Comparison of ENCODE assay signal across 19 cellular contexts in genomic region chr6:95521181-95521580, GRCh38. TPM values are rescaled to one million over a fixed set of nuclear protein-coding genes. Genes with fewer than 3 reads are reported as not detected.
DNase-seq lines count a peak whose midpoint lies in the region; ATAC-seq, FAIRE-seq and TF ChIP-seq lines count a peak whose summit lies in the region.
"Had no signal": no experiment of that assay in that cellular context is flagged by ENCODE, and none has a peak within 500 bp of the region (broad histone marks: within the 10 kb centered on the region; RNA-seq: fewer than 3 reads in every experiment).

No MANE protein-coding gene starts in this region.

- H2AK5ac ChIP-seq in H9 (ENCODE audit: insufficient read length, low read length) = no peak overlapping the region

- FAIRE-seq in K562 (lab: Jason Lieb, UNC) = no peak
- FAIRE-seq: D721Med, G401.6, GM12891, GM19239, H54, HTR-8/SVneo had no signal

- H3K79me2 ChIP-seq in H9 (ENCODE audit: insufficient read depth, low read length) = no peaks in the 10 kb centered on the region
- peaks cover 6% of the 10 kb centered on the region; the same call in 2 of the 3 replicates for H3K79me2 ChIP-seq in K562 (ENCODE audit: control insufficient read depth, insufficient read depth, low read length)
- no peaks in the 10 kb centered on the region for H3K79me2 ChIP-seq in neural progenitor cell (ENCODE audit: low read depth)

- TF ChIP-seq RAD21 in K562 (CRISPR knock-in tag; conservative IDR thresholded peaks at IDR 0.05 in 1 of 2, IDR thresholded peaks at IDR 0.05 in 1 of 2) = no peak

- H3K4me1 Mint-ChIP-seq in CD8-positive, alpha-beta T cell (ENCODE audit: low read depth) = no peaks in the 10 kb centered on the region
- H3K4me1 Mint-ChIP-seq in H9 = peaks cover 30 to 34% of the 10 kb centered on the region in 2 experiments
- H3K4me1 Mint-ChIP-seq in neural progenitor cell = no peaks in the 10 kb centered on the region
- H3K4me1 Mint-ChIP-seq: CD8-positive, alpha-beta memory T cell had no signal

- H3K14ac ChIP-seq in H9 (ENCODE audit: insufficient read depth, low read length) = no peak overlapping the region

- POLR2A ChIA-PET in CD8-positive, alpha-beta T cell (lab: Charles Lee) = no interaction called here
- POLR2A ChIA-PET in K562 (lab: Yijun Ruan, JAX) = no interaction called here

- no peaks in the 10 kb centered on the region for H3K9me3 ChIP-seq in CD8-positive, alpha-beta T cell (ENCODE audit: low read length)
- no peaks in the 10 kb centered on the region for H3K9me3 ChIP-seq in H9 (ENCODE audit: control insufficient read depth, low read depth, low read length)
- H3K9me3 ChIP-seq in K562 (replicated peaks; ENCODE audit: control insufficient read depth, insufficient read depth, low read depth, low read length) = no peaks in the 10 kb centered on the region
- H3K9me3 ChIP-seq in neural progenitor cell (ENCODE audit: low read depth) = no peaks in the 10 kb centered on the region
- H3K9me3 ChIP-seq: BLaER1 had no signal

- no CpG with 5 or more reads among the region's 2 CpGs for WGBS in H9 (ENCODE audit: extremely low coverage, insufficient read length, low lambda C conversion rate)
- WGBS in K562 (ENCODE audit: insufficient coverage, low coverage, missing lambda C conversion rate) = 15% methylated on average over 2 of the region's 2 CpGs

- no peaks in the 10 kb centered on the region for H3K9me1 ChIP-seq in K562 (ENCODE audit: control insufficient read depth, insufficient read depth, low read length)

- H3K9ac ChIP-seq in H9 (ENCODE audit: extremely low read depth, insufficient read length, low read length) (no peak overlapping the region), K562 (ENCODE audit: insufficient read depth in 1 of 2, low read depth in 2 of 2, low read length in 2 of 2) (no peak overlapping the region), neural progenitor cell (no peak overlapping the region)
- H3K9ac ChIP-seq: BLaER1 had no signal

- no peak overlapping the region for H2BK120ac ChIP-seq in H9 (ENCODE audit: low read depth, low read length, poor library complexity, severe bottlenecking)

- no peaks in the 10 kb centered on the region for H3K4me1 ChIP-seq in CD8-positive, alpha-beta T cell (ENCODE audit: insufficient read depth, low read length)
- peaks cover 2% of the 10 kb centered on the region for H3K4me1 ChIP-seq in H9 (ENCODE audit: insufficient read depth, low read length)
- peaks cover 6 to 12% of the 10 kb centered on the region in 2 experiments; a peak in 4 of 5 replicates for H3K4me1 ChIP-seq in K562 (replicated peaks in 1 of 2; ENCODE audit: control insufficient read depth in 2 of 2, insufficient read depth in 2 of 2, low read length in 2 of 2)
- H3K4me1 ChIP-seq in neural progenitor cell = no peaks in the 10 kb centered on the region
- H3K4me1 ChIP-seq: BLaER1 had no signal

- TF ChIP-seq EP300 in K562 (IDR thresholded peaks at IDR 0.05; ENCODE audit: low read length) = no peak

- no peak overlapping the region for H2BK5ac ChIP-seq in H9 (ENCODE audit: insufficient read length, low read length)

- in situ Hi-C loops in K562 (cut with MboI) = no loop called here

- no peak for TF ChIP-seq CTCF in CD8-positive, alpha-beta T cell (IDR thresholded peaks at IDR 0.05)
- TF ChIP-seq CTCF in H9 (conservative IDR thresholded peaks at IDR 0.05) (no peak), K562 (IDR thresholded peaks at IDR 0.05 in 2 of 3, conservative IDR thresholded peaks at IDR 0.05 in 1 of 3; ENCODE audit: insufficient read depth in 2 of 3, low read depth in 1 of 3, low read length in 3 of 3) (no peak), neural progenitor cell (IDR thresholded peaks at IDR 0.05) (no peak)

- CTCF ChIA-PET in CD8-positive, alpha-beta T cell (lab: Charles Lee) = no interaction called here
- CTCF ChIA-PET in K562 (lab: Yijun Ruan, JAX; ENCODE audit: low intra/inter-chr PET ratio) = no interaction called here

- ATAC-seq in CD8-positive, alpha-beta T cell = no peak
- ATAC-seq in K562 = no peak
- ATAC-seq: HCT116 had no signal

- no peak overlapping the region for H2BK12ac ChIP-seq in H9 (ENCODE audit: insufficient read length, low read depth, low read length)

- no peak overlapping the region for H4K91ac ChIP-seq in H9 (ENCODE audit: insufficient read length, low read depth, low read length)

- no peaks in the 10 kb centered on the region for H3F3A ChIP-seq in neural progenitor cell (ENCODE audit: low read depth)

- no peak overlapping the region for H4K5ac ChIP-seq in H9 (ENCODE audit: insufficient read length, low read depth, low read length)

- no peaks in the 10 kb centered on the region for H3K9me3 Mint-ChIP-seq in CD8-positive, alpha-beta T cell
- peaks cover 4% of the 10 kb centered on the region in 2 experiments; a peak in 4 of 5 replicates for H3K9me3 Mint-ChIP-seq in H9
- no peaks in the 10 kb centered on the region for H3K9me3 Mint-ChIP-seq in neural progenitor cell

- H3K36me3 Mint-ChIP-seq in CD8-positive, alpha-beta T cell = no peaks in the 10 kb centered on the region
- H3K36me3 Mint-ChIP-seq in H9 (ENCODE audit: insufficient read depth in 1 of 3, low read depth in 3 of 3) = peaks cover 5 to 9% (median 7%) of the 10 kb centered on the region in 3 experiments
- H3K36me3 Mint-ChIP-seq in neural progenitor cell = no peaks in the 10 kb centered on the region
- H3K36me3 Mint-ChIP-seq: CD8-positive, alpha-beta memory T cell had no signal

- no peak overlapping the region for H3K18ac ChIP-seq in H9 (ENCODE audit: insufficient read length, low read depth, low read length)

- H4K20me1 ChIP-seq in H9 (ENCODE audit: control insufficient read depth, insufficient read depth, insufficient read length) (no peaks in the 10 kb centered on the region), K562 (replicated peaks; ENCODE audit: control insufficient read depth, insufficient read depth, low read length) (no peaks in the 10 kb centered on the region), neural progenitor cell (ENCODE audit: low read depth) (no peaks in the 10 kb centered on the region)
- H4K20me1 ChIP-seq: BLaER1 had no signal

- no peak overlapping the region for H3K23ac ChIP-seq in H9 (ENCODE audit: insufficient read length, low read depth, low read length)

- peak overlapping the region; percentile 18 for H3K27ac Mint-ChIP-seq in CD8-positive, alpha-beta T cell
- H3K27ac Mint-ChIP-seq in H9 (peak overlapping the region; percentile 42 to 90 (median 51); a peak in 4 of 7 replicates), neural progenitor cell (no peak overlapping the region)
- H3K27ac Mint-ChIP-seq: HFFc6 had no signal

- no peak overlapping the region for H2BK15ac ChIP-seq in H9 (ENCODE audit: low read depth, low read length)

- intact Hi-C loops in CD8-positive, alpha-beta T cell (cut with DNase I, micrococcal nuclease) = no loop called here
- intact Hi-C loops in K562 (cut with micrococcal nuclease) = no loop called here

- H3K4ac ChIP-seq in H9 (ENCODE audit: low read depth, low read length) = no peak overlapping the region

- H3K4me2 ChIP-seq in H9 (ENCODE audit: insufficient read depth, insufficient read length, low read length) = no peak overlapping the region
- H3K4me2 ChIP-seq in K562 (ENCODE audit: insufficient read depth, low read length) = no peak overlapping the region
- H3K4me2 ChIP-seq in neural progenitor cell = no peak overlapping the region
- H3K4me2 ChIP-seq: BLaER1 had no signal

- H3K27ac ChIP-seq in CD8-positive, alpha-beta T cell (ENCODE audit: low read depth, low read length) = no peak overlapping the region
- H3K27ac ChIP-seq in H9 (ENCODE audit: insufficient read length, low read depth, low read length) (no peak overlapping the region), K562 (ENCODE audit: extremely low read depth, low read depth, low read length) (no peak overlapping the region), neural progenitor cell (no peak overlapping the region)
- H3K27ac ChIP-seq: BLaER1 had no signal

- no peaks in the 10 kb centered on the region for H3K36me3 ChIP-seq in CD8-positive, alpha-beta T cell (ENCODE audit: insufficient read depth, low read length)
- no peaks in the 10 kb centered on the region for H3K36me3 ChIP-seq in K562 (ENCODE audit: control insufficient read depth, insufficient read depth, low read length)
- no peaks in the 10 kb centered on the region for H3K36me3 ChIP-seq in neural progenitor cell
- H3K36me3 ChIP-seq: BLaER1 had no signal

- no peak overlapping the region for H4K8ac ChIP-seq in H9 (replicated peaks; ENCODE audit: insufficient read length, low read depth, low read length)

- H2BK20ac ChIP-seq in H9 (ENCODE audit: low read depth, low read length, poor library complexity, severe bottlenecking) = no peak overlapping the region

- no peak for DNase-seq in CD8-positive, alpha-beta T cell
- DNase-seq in H9 (no peak), K562 (ENCODE audit: extremely low read depth in 1 of 4, low spot score in 3 of 4) (no peak), neural progenitor cell (ENCODE audit: low spot score) (no peak), C1 segment of cervical spinal cord (lab: John Stamatoyannopoulos, UW) (no peak), islet precursor cell (no peak)
- DNase-seq in activated effector memory CD4-positive, alpha-beta T cell treated with Interleukin-2 at 50 U/mL for 16 hours = no peak
- DNase-seq: 8988T; CD8-positive, alpha-beta memory T cell; COR-L47; HFFc6 had no signal

- H3T11ph ChIP-seq in H9 (ENCODE audit: low read length) = no peak overlapping the region

- H3K23me2 ChIP-seq in H9 (ENCODE audit: insufficient read length, low read depth, low read length, poor library complexity, severe bottlenecking) = no peaks in the 10 kb centered on the region

- no peak overlapping the region for H3K4me3 ChIP-seq in CD8-positive, alpha-beta T cell (ENCODE audit: low read depth, low read length)
- no peak overlapping the region for H3K4me3 ChIP-seq in K562
- no peak overlapping the region for H3K4me3 ChIP-seq in neural progenitor cell
- H3K4me3 ChIP-seq: BLaER1 had no signal

- no peaks in the 10 kb centered on the region for H3K27me3 ChIP-seq in CD8-positive, alpha-beta T cell (ENCODE audit: insufficient read depth, low read length)
- H3K27me3 ChIP-seq in H9 (ENCODE audit: insufficient read depth, low read length) (no peaks in the 10 kb centered on the region), K562 (ENCODE audit: control insufficient read depth in 2 of 2, insufficient read depth in 2 of 2, low read length in 2 of 2) (no peaks in the 10 kb centered on the region), neural progenitor cell (no peaks in the 10 kb centered on the region)
- H3K27me3 ChIP-seq: BLaER1 had no signal

- no peak overlapping the region for H3K4me3 Mint-ChIP-seq in CD8-positive, alpha-beta T cell
- H3K4me3 Mint-ChIP-seq in H9 = no peak overlapping the region
- H3K4me3 Mint-ChIP-seq in neural progenitor cell = no peak overlapping the region
- H3K4me3 Mint-ChIP-seq: CD8-positive, alpha-beta memory T cell; HFFc6 had no signal

- peaks cover 4% of the 10 kb centered on the region for H3K27me3 Mint-ChIP-seq in CD8-positive, alpha-beta T cell (ENCODE audit: low read depth)
- no peaks in the 10 kb centered on the region for H3K27me3 Mint-ChIP-seq in H9 (ENCODE audit: low read depth)
- H3K27me3 Mint-ChIP-seq in neural progenitor cell (ENCODE audit: insufficient read depth, low read depth) = no peaks in the 10 kb centered on the region

- no peak for TF ChIP-seq POLR2A in K562 (conservative IDR thresholded peaks at IDR 0.05)

- no peaks in the 10 kb centered on the region for H3K79me1 ChIP-seq in H9 (ENCODE audit: insufficient read depth, low read depth, low read length, poor library complexity, severe bottlenecking)

- BruUV-seq in K562 (replicated peaks; lab: Mats Ljungman, UMichigan) = no TSS peak

- no peak overlapping the region for H3K56ac ChIP-seq in H9 (ENCODE audit: insufficient read length, low read depth, low read length)

- peak overlapping the region; percentile 22 for H2AFZ ChIP-seq in H9 (ENCODE audit: low read length)
- H2AFZ ChIP-seq in K562 (ENCODE audit: low read depth, low read length) = peak overlapping the region; percentile 61
- peak overlapping the region; percentile 30 for H2AFZ ChIP-seq in neural progenitor cell (replicated peaks)

RNA-seq across cellular contexts. Expression of gene MANEA, which starts 56.2 kb away (rescaled TPM):
- 1 to 10 TPM; 5.3 to 6.0 TPM for total RNA-seq in CD8-positive, alpha-beta T cell
- total RNA-seq in H9 (2021) (8.3 and 8.4 TPM in 2 replicates), K562 (2014; rRNA removed) (4.8 and 6.7 TPM in 2 replicates), K562 (2014; rRNA removed; fragmentation: Illumina TruSeq; extraction: Trizol) (15.9 and 17.7 TPM in 2 replicates), K562 (2015; rRNA removed; fragmentation: Illumina TruSeq; extraction: Trizol) (14.2 and 16.1 TPM in 2 replicates), K562 (2021) (11.4 and 12.8 TPM in 2 replicates), neural progenitor cell (ENCODE audit: low replicate concordance) (10.0 and 16.3 TPM in 2 replicates)
- total RNA-seq in K562 (2011; cell fraction: chromatin; rRNA removed; ENCODE audit: low replicate concordance) = 8.3 and 18.2 TPM in 2 replicates
- 3.8 and 4.9 TPM in 2 replicates for total RNA-seq in K562 (2011; cell fraction: nucleolus; rRNA removed)
- 10.5 and 16.7 TPM in 2 replicates for total RNA-seq in K562 (2011; cell fraction: nucleoplasm; rRNA removed)
- polyA plus RNA-seq in K562 (2011; rRNA removed) (10.4 and 14.3 TPM in 2 replicates), K562 (2014; fragmentation: Illumina TruSeq; extraction: Trizol) (9.2 and 11.5 TPM in 2 replicates), K562 (2014; fragmentation: Nextera tagmentation; extraction: Ambion mirVana) (10 to 100 TPM in 1 of 2 experiments, 1 to 10 TPM in 1; 7.5 to 11.1 TPM), K562 (2014; rRNA removed) (5.6 and 7.1 TPM in 2 replicates)
- polyA plus RNA-seq in K562 (2011; cell fraction: cytosol; rRNA removed) = 2.3 and 4.5 TPM in 2 replicates
- 3.8 and 5.3 TPM in 2 replicates for polyA plus RNA-seq in K562 (2011; cell fraction: nucleus; rRNA removed)
- 6.9 and 10.8 TPM in 2 replicates for polyA plus RNA-seq in K562 (2012)
- polyA minus RNA-seq in K562 (2011; rRNA and poly(A)+ RNA removed) = 15.4 and 17.8 TPM in 2 replicates
- polyA minus RNA-seq in K562 (2011; cell fraction: cytosol; rRNA and poly(A)+ RNA removed) = 3.3 and 7.6 TPM in 2 replicates
- polyA minus RNA-seq in K562 (2011; cell fraction: nucleus; rRNA and poly(A)+ RNA removed) = 4.2 and 8.1 TPM in 2 replicates
